ENCODE assay signal across 14 cellular contexts in the genomic region with DNA sequence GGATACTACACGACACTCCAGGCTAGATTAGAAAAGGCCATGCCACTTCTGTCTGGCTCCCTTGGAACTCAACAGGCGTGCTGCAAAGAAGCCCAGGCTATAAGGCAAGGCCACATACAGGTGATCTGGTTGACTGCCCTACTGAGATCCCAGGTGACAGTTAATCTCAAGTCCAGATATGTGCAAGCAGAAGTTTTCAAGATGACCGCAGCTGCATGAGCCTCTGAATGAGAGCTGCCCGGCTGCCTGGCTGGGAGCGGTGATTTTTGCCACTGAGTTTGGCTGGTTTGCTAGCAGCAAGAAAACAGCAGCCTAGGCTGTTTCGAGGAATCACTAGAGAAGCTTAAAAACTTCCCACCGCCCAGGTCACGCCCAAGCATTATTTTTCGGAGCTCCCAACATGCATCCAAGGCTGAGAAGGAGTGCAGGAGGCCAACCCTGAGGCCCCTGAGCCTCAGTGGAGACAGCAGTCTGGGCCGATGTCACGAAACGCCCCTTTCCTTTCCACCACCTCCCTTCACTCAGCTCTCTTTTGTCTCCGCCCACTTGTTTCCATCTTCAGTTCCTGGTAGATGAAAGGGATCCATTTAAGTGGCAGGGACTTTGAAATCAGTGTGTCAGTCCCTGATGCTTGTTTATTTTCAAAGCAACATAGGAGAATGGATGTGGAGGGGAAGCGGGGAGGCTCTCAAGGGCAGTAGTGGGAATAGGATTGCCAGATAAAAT. TPM values are rescaled to one million over a fixed set of nuclear protein-coding genes. Genes with fewer than 3 reads are reported as not detected.
DNase-seq lines count a peak whose midpoint lies in the region; ATAC-seq, FAIRE-seq and TF ChIP-seq lines count a peak whose summit lies in the region.
"Had no signal": no experiment of that assay in that cellular context is flagged by ENCODE, and none has a peak within 500 bp of the region (broad histone marks: within the 10 kb centered on the region; RNA-seq: fewer than 3 reads in every experiment).

No MANE protein-coding gene starts in this region.

- TF ChIP-seq POLR2A in HepG2 (IDR thresholded peaks at IDR 0.05; ENCODE audit: insufficient read depth in 1 of 2, low read depth in 2 of 2, low read length in 2 of 2): no peak
- TF ChIP-seq POLR2A in right lobe of liver (IDR thresholded peaks at IDR 0.05): no peak
- no peak for TF ChIP-seq POLR2A in H1 (IDR thresholded peaks at IDR 0.05; ENCODE audit: control extremely low read depth in 1 of 2, low read depth in 2 of 2, low read length in 2 of 2)

- H3K4me2 ChIP-seq in HepG2 (ENCODE audit: low read depth, low read length) (peak overlapping the region; percentile 78), H1 (ENCODE audit: insufficient read depth in 1 of 2, low read depth in 2 of 2, low read length in 2 of 2) (no peak overlapping the region; a peak in 1 of 4 replicates)

- POLR2A ChIA-PET in HepG2 (lab: Yijun Ruan, JAX): interaction anchor here (1.7 kb wide), 1 partner anchor 13 kb away, joined by 6 read pairs; the partner anchor contains the start of gene URI1
- POLR2A ChIA-PET in H1 (lab: Charles Lee; ENCODE audit: partially characterized antibody): interaction anchor here (0.6 kb wide), 2 partner anchors 65 to 125 kb away, joined by 3 read pairs; no protein-coding TSS in a partner anchor

- no peaks in the 10 kb centered on the region for H3K36me3 ChIP-seq in HepG2 (replicated peaks in 1 of 2; ENCODE audit: control insufficient read depth in 1 of 2, insufficient read depth in 2 of 2, low read length in 2 of 2)
- no peaks in the 10 kb centered on the region for H3K36me3 ChIP-seq in right lobe of liver
- H3K36me3 ChIP-seq in H1 (ENCODE audit: control insufficient read depth in 2 of 4, insufficient read depth in 4 of 4, low read length in 3 of 4): no peaks in the 10 kb centered on the region
- H3K36me3 ChIP-seq: right atrium auricular region had no signal

- intact Hi-C loops in HepG2 (cut with micrococcal nuclease; ENCODE audit: unreplicated experiment): no loop called here
- intact Hi-C loops in right lobe of liver (cut with DNase I): no loop called here

- H2BK20ac ChIP-seq in H1 (ENCODE audit: low read length): no peak overlapping the region

- no peaks in the 10 kb centered on the region for H3K36me3 Mint-ChIP-seq in activated naive CD8-positive, alpha-beta T cell treated with anti-CD3 and anti-CD28 coated beads for 36 hours

- H3K4ac ChIP-seq in H1 (replicated peaks; ENCODE audit: insufficient read length, low read depth, low read length): no peak overlapping the region

- H2AFZ ChIP-seq in HepG2 (ENCODE audit: low read length) (no peak overlapping the region), H1 (ENCODE audit: low read length) (peak overlapping the region; percentile 99)

- in situ Hi-C loops in HepG2 (cut with HindIII; ENCODE audit: extremely low pct_ligation_motif_present, low pct_unique_long_range_greater_than_20kb): no loop called here

- H4K91ac ChIP-seq in H1 (replicated peaks; ENCODE audit: insufficient read length, low read length): no peak overlapping the region

- no peak for TF ChIP-seq RAD21 in HepG2 (CRISPR knock-in tag; IDR thresholded peaks at IDR 0.05)
- no peak for TF ChIP-seq RAD21 in H1 (IDR thresholded peaks at IDR 0.05 in 1 of 2, conservative IDR thresholded peaks at IDR 0.05 in 1 of 2; ENCODE audit: low read depth in 2 of 2, low read length in 2 of 2)

- no peaks in the 10 kb centered on the region for H3K27me3 Mint-ChIP-seq in activated naive CD8-positive, alpha-beta T cell treated with anti-CD3 and anti-CD28 coated beads for 36 hours

- H4K20me1 ChIP-seq in HepG2 (ENCODE audit: insufficient read depth, low read length) (no peaks in the 10 kb centered on the region), H1 (replicated peaks in 1 of 2; ENCODE audit: control insufficient read depth in 1 of 2, insufficient read depth in 2 of 2, low read length in 2 of 2) (no peaks in the 10 kb centered on the region)

- no peak overlapping the region for H3K56ac ChIP-seq in H1 (replicated peaks; ENCODE audit: insufficient read length, low read depth, low read length)

- H4K5ac ChIP-seq in H1 (ENCODE audit: insufficient read length, low read depth, low read length): no peak overlapping the region

- H2BK5ac ChIP-seq in H1 (ENCODE audit: low read depth, low read length): no peak overlapping the region

- H3K23me2 ChIP-seq in H1 (ENCODE audit: low read depth, low read length): no peaks in the 10 kb centered on the region

- no peak overlapping the region for H2AK5ac ChIP-seq in H1 (ENCODE audit: low read depth, low read length)

- no peak overlapping the region for H2BK12ac ChIP-seq in H1 (ENCODE audit: low read depth, low read length)

- no peak overlapping the region for H3K14ac ChIP-seq in H1 (ENCODE audit: insufficient read length)

- no peak for TF ChIP-seq CTCF in HepG2 (CRISPR knock-in tag; IDR thresholded peaks at IDR 0.05)
- no peak for TF ChIP-seq CTCF in right lobe of liver (IDR thresholded peaks at IDR 0.05)
- TF ChIP-seq CTCF in H1 (IDR thresholded peaks at IDR 0.05; ENCODE audit: control extremely low read depth in 1 of 3, insufficient read depth in 1 of 3, low read depth in 1 of 3, low read length in 3 of 3): no peak

- CTCF ChIA-PET in HepG2 (lab: Yijun Ruan, JAX; ENCODE audit: low intra/inter-chr PET ratio, low total read pairs) (no interaction called here), H1 (lab: Charles Lee; ENCODE audit: partially characterized antibody) (interaction anchor here (0.5 to 2.1 kb wide), 5 partner anchors 15 to 212 kb away, joined by 3 to 6 read pairs (median 3); no protein-coding TSS in a partner anchor)

- TF ChIP-seq EP300 in HepG2 (IDR thresholded peaks at IDR 0.05; ENCODE audit: low read depth in 2 of 2, low read length in 2 of 2): no peak
- TF ChIP-seq EP300 in HepG2 (CRISPR knock-in tag; IDR thresholded peaks at IDR 0.05; ENCODE audit: borderline replicate concordance): no peak
- TF ChIP-seq EP300 in H1 (IDR thresholded peaks at IDR 0.05; ENCODE audit: borderline replicate concordance in 1 of 2, low read depth in 2 of 2, low read length in 2 of 2): no peak

- H3K27me3 ChIP-seq in HepG2 (ENCODE audit: control insufficient read depth in 1 of 2, insufficient read depth in 2 of 2, low read length in 2 of 2) (no peaks in the 10 kb centered on the region), right lobe of liver (no peaks in the 10 kb centered on the region), H1 (replicated peaks in 1 of 4; ENCODE audit: control insufficient read depth in 3 of 4, extremely low read depth in 1 of 4, insufficient read depth in 3 of 4, low read length in 3 of 4) (no peaks in the 10 kb centered on the region; a peak in 1 of 7 replicates)
- H3K27me3 ChIP-seq: right atrium auricular region had no signal

- ATAC-seq in HepG2 (peak; percentile 78), right lobe of liver (no peak), HG03103 (IDR thresholded peaks at IDR 0.05; ENCODE audit: low read depth, unreplicated experiment) (peak; percentile 70)
- ATAC-seq: T-helper 17 cell had no signal

- no peak overlapping the region for H3K4me3 Mint-ChIP-seq in activated naive CD8-positive, alpha-beta T cell treated with anti-CD3 and anti-CD28 coated beads for 36 hours
- H3K4me3 Mint-ChIP-seq: T-helper 17 cell had no signal

- H2BK120ac ChIP-seq in H1 (replicated peaks; ENCODE audit: low read depth, low read length): no peak overlapping the region

- H4K8ac ChIP-seq in H1 (ENCODE audit: extremely low read depth, insufficient read depth, low read length): no peak overlapping the region; the same call in none of the 2 replicates

- H3K9me3 ChIP-seq in HepG2 (ENCODE audit: low read length) (no peaks in the 10 kb centered on the region), right lobe of liver (no peaks in the 10 kb centered on the region), H1 (ENCODE audit: insufficient read depth in 2 of 2, low read depth in 1 of 2, low read length in 1 of 2) (no peaks in the 10 kb centered on the region)
- H3K9me3 ChIP-seq: right atrium auricular region had no signal

- no TSS peak for BruUV-seq in HepG2 (replicated peaks; lab: Mats Ljungman, UMichigan)

- H2BK15ac ChIP-seq in H1 (ENCODE audit: low read length): peak overlapping the region; percentile 23; the same call in 1 of the 2 replicates

- H3K4me3 ChIP-seq in HepG2 (replicated peaks in 1 of 3; ENCODE audit: insufficient read depth in 1 of 3, low read depth in 2 of 3, low read length in 3 of 3) (peak overlapping the region; percentile 25 to 56 (median 43); a peak in 5 of 6 replicates), right lobe of liver (no peak overlapping the region), H1 (ENCODE audit: extremely low read depth in 1 of 4, insufficient read depth in 2 of 4, low read depth in 3 of 4, low read length in 4 of 4) (no peak overlapping the region)
- H3K4me3 ChIP-seq: right atrium auricular region had no signal

- DNase-seq in HepG2 (ENCODE audit: low spot score): peak; percentile 58
- no peak for DNase-seq in right lobe of liver
- DNase-seq in H1 (ENCODE audit: low read depth in 1 of 2, low spot score in 2 of 2): no peak
- no peak for DNase-seq in 8988T
- no peak for DNase-seq in germinal center (ENCODE audit: low spot score)
- DNase-seq in activated naive CD8-positive, alpha-beta T cell treated with anti-CD3 and anti-CD28 coated beads for 36 hours: no peak
- no peak for DNase-seq in activated gamma-delta T cell (lab: John Stamatoyannopoulos, UW)
- DNase-seq: ACHN; effector memory CD4-positive, alpha-beta T cell; NCI-H446; T-helper 17 cell had no signal

- H3K9ac ChIP-seq in HepG2 (ENCODE audit: insufficient read depth, low read depth, low read length) (no peak overlapping the region; the same call in 1 of the 2 replicates), H1 (replicated peaks in 1 of 4; ENCODE audit: extremely low read depth in 1 of 4, low read depth in 3 of 4, low read length in 3 of 4) (0 out of 7 replicates have a peak overlapping the region, but pooled peaks of 1 of the 4 experiments have one; percentile 1)

- 20% methylated on average over 11 of the region's 14 CpGs for WGBS in HepG2 (ENCODE audit: low lambda C conversion rate)
- WGBS in right lobe of liver (ENCODE audit: insufficient coverage, low coverage, low lambda C conversion rate, missing lambda C conversion rate): 56% methylated on average over 6 of the region's 14 CpGs
- WGBS in H1 (ENCODE audit: extremely low coverage in 1 of 2, insufficient coverage in 1 of 2, insufficient read length in 1 of 2, insufficient replicate concordance in 2 of 2, low coverage in 1 of 2, low lambda C conversion rate in 2 of 2, missing lambda C conversion rate in 1 of 2), 2 experiments: 70% methylated on average over 14 of the region's 14 CpGs; no CpG with 5 or more reads in 1 of the 2 experiments

- peak overlapping the region; percentile 73; the same call in 1 of the 2 replicates for H3K18ac ChIP-seq in H1 (ENCODE audit: extremely low read depth, low read length)

- H3K23ac ChIP-seq in H1 (ENCODE audit: insufficient read length): no peak overlapping the region

- no peak overlapping the region for H3K27ac ChIP-seq in HepG2 (ENCODE audit: extremely low read length, insufficient read depth, low read length)
- no peak overlapping the region for H3K27ac ChIP-seq in right lobe of liver
- H3K27ac ChIP-seq in H1 (ENCODE audit: low read depth, low read length): no peak overlapping the region
- H3K27ac ChIP-seq: right atrium auricular region had no signal

- H3K9me3 Mint-ChIP-seq in activated naive CD8-positive, alpha-beta T cell treated with anti-CD3 and anti-CD28 coated beads for 36 hours: no peaks in the 10 kb centered on the region

- peaks cover 2% of the 10 kb centered on the region for H3K4me1 Mint-ChIP-seq in activated naive CD8-positive, alpha-beta T cell treated with anti-CD3 and anti-CD28 coated beads for 36 hours
- H3K4me1 Mint-ChIP-seq: T-helper 17 cell had no signal

- H3K79me2 ChIP-seq in HepG2 (ENCODE audit: insufficient read depth, low read length) (no peaks in the 10 kb centered on the region), H1 (ENCODE audit: control insufficient read depth in 1 of 2, insufficient read depth in 2 of 2, low read length in 2 of 2) (no peaks in the 10 kb centered on the region)

- no peaks in the 10 kb centered on the region for H3K79me1 ChIP-seq in H1 (ENCODE audit: low read depth, low read length)

- H3K27ac Mint-ChIP-seq in activated naive CD8-positive, alpha-beta T cell treated with anti-CD3 and anti-CD28 coated beads for 36 hours: no peak overlapping the region
- H3K27ac Mint-ChIP-seq: T-helper 17 cell had no signal

- FAIRE-seq in HepG2 (lab: Jason Lieb, UNC) (no peak), H1 (lab: Jason Lieb, UNC) (peak; percentile 32)
- FAIRE-seq: keratinocyte had no signal

- peaks cover 17% of the 10 kb centered on the region for H3K4me1 ChIP-seq in HepG2 (ENCODE audit: insufficient read depth, low read length)
- H3K4me1 ChIP-seq in right lobe of liver: no peaks in the 10 kb centered on the region
- peaks cover 0 to 5% (median 4%) of the 10 kb centered on the region in 4 experiments; a peak in 6 of 7 replicates for H3K4me1 ChIP-seq in H1 (replicated peaks in 1 of 4; ENCODE audit: control insufficient read depth in 3 of 4, insufficient read depth in 4 of 4, low read length in 3 of 4)
- H3K4me1 ChIP-seq: right atrium auricular region had no signal

RNA-seq across cellular contexts. Expression of gene URI1, which starts 13.9 kb away (rescaled TPM):
- total RNA-seq in HepG2 (2016; rRNA removed; fragmentation: Illumina TruSeq; extraction: Trizol) (66.6 and 67.9 TPM in 2 replicates), right lobe of liver (10 to 100 TPM; 18.8 to 29.4 (median 22.2) TPM)
- 55.4 and 65.8 TPM in 2 replicates for total RNA-seq in HepG2 (2016; cell fraction: cytosol; rRNA removed; fragmentation: Illumina TruSeq; extraction: Trizol; ENCODE audit: low read depth)
- total RNA-seq in HepG2 (2016; cell fraction: insoluble cytoplasmic fraction; rRNA removed; fragmentation: Illumina TruSeq; extraction: Trizol): 59.1 and 63.0 TPM in 2 replicates
- total RNA-seq in HepG2 (2016; cell fraction: membrane; rRNA removed; fragmentation: Illumina TruSeq; extraction: Trizol): 94.1 and 96.8 TPM in 2 replicates
- total RNA-seq in HepG2 (2016; cell fraction: nucleus; rRNA removed; fragmentation: Illumina TruSeq; extraction: Trizol): 59.4 and 60.6 TPM in 2 replicates
- polyA plus RNA-seq in HepG2 (2011; rRNA removed) (35.4 and 43.6 TPM in 2 replicates), H1 (2011; rRNA removed) (15.4 and 27.7 TPM in 2 replicates)
- 17.2 and 27.7 TPM in 2 replicates for polyA plus RNA-seq in HepG2 (2011; cell fraction: cytosol; rRNA removed)
- 29.1 and 37.9 TPM in 2 replicates for polyA plus RNA-seq in HepG2 (2011; cell fraction: nucleus; rRNA removed)
- 40.6 and 47.2 TPM in 2 replicates for polyA plus RNA-seq in HepG2 (2012)
- 37.8 and 49.5 TPM in 2 replicates for polyA plus RNA-seq in HepG2 (2016; cell fraction: cytosol; fragmentation: Illumina TruSeq; extraction: Trizol; ENCODE audit: low read depth)
- 64.3 and 69.2 TPM in 2 replicates for polyA plus RNA-seq in HepG2 (2016; cell fraction: insoluble cytoplasmic fraction; fragmentation: Illumina TruSeq; extraction: Trizol; ENCODE audit: low read depth)
- 70.9 and 75.8 TPM in 2 replicates for polyA plus RNA-seq in HepG2 (2016; cell fraction: membrane; fragmentation: Illumina TruSeq; extraction: Trizol; ENCODE audit: low read depth)
- 55.9 and 58.5 TPM in 2 replicates for polyA plus RNA-seq in HepG2 (2016; cell fraction: nucleus; fragmentation: Illumina TruSeq; extraction: Trizol; ENCODE audit: insufficient read depth, low read depth)
- polyA minus RNA-seq in HepG2 (2011; rRNA and poly(A)+ RNA removed; ENCODE audit: low replicate concordance): 20.9 and 41.9 TPM in 2 replicates
- polyA minus RNA-seq in HepG2 (2011; cell fraction: cytosol; rRNA and poly(A)+ RNA removed): 26.6 and 35.0 TPM in 2 replicates
- polyA minus RNA-seq in HepG2 (2011; cell fraction: nucleus; rRNA and poly(A)+ RNA removed): 118 and 132 TPM in 2 replicates
- total RNA-seq in H1 (2021; fragmentation: NEBNext Ultra II Directional; extraction: Animal tissue kit (Norgen Biotek cat#: 25700)): 59.3 and 64.3 TPM in 2 replicates
- 43.2 TPM for polyA plus RNA-seq in H1 (2011; cell fraction: cytosol; rRNA removed)
- 13.8 TPM for polyA plus RNA-seq in H1 (2011; cell fraction: nucleus; rRNA removed)
- 35.6 to 48.9 TPM (median 37.9 TPM) in 4 replicates for polyA plus RNA-seq in H1 (2012, experiment 1 of 2)
- polyA plus RNA-seq in H1 (2012, experiment 2 of 2): 11.4 TPM
- 46.8 TPM for polyA plus RNA-seq in H1 (2013, experiment 1 of 2)
- 45.1 TPM for polyA plus RNA-seq in H1 (2013, experiment 2 of 2)
- polyA minus RNA-seq in H1 (2011; rRNA and poly(A)+ RNA removed): 46.6 and 74.6 TPM in 2 replicates
- polyA minus RNA-seq in H1 (2011; cell fraction: cytosol; rRNA and poly(A)+ RNA removed): 24.0 TPM
- polyA minus RNA-seq in H1 (2011; cell fraction: nucleus; rRNA and poly(A)+ RNA removed): 83.1 TPM
- total RNA-seq in activated naive CD8-positive, alpha-beta T cell treated with anti-CD3 and anti-CD28 coated beads for 36 hours: 10 to 100 TPM; 69.7 to 75.4 TPM

Comparison
In these comparisons a context has a peak if more than half of its experiments do, and no peak if none do; other contexts are left out.
1. ATAC-seq: peak in HepG2 (single experiment) and HG03103 (single experiment); none in right lobe of liver (0 of 4).
2. H3K4me3 ChIP-seq: peak in HepG2 (3 of 3); none in right lobe of liver (0 of 3) and H1 (0 of 4).